23 cellular contexts compared by ENCODE assay signal in genomic region chr1:8599813-8600212, GRCh38.
DNase-seq lines count a peak whose midpoint lies in the region; ATAC-seq and TF ChIP-seq lines count a peak whose summit lies in the region.
"Had no signal": no experiment of that assay in that cellular context is flagged by ENCODE, and none has a peak within 500 bp of the region (broad histone marks: within the 10 kb centered on the region; RNA-seq: fewer than 3 reads in every experiment).

No MANE protein-coding gene starts in this region.

- H2AFZ ChIP-seq in MM.1S (ENCODE audit: low read length) = no peak overlapping the region

- POLR2A ChIA-PET in activated CD8-positive, alpha-beta T cell treated with anti-CD3 and anti-CD28 coated beads, Interleukin-2, amount 10 ng/mL, durations not matched to agents 7 days and 5 days (lab: Charles Lee) = no interaction called here

- peak overlapping the region; percentile 10 for H3K27ac Mint-ChIP-seq in mesothelial cell of epicardium
- H3K27ac Mint-ChIP-seq in activated CD8-positive, alpha-beta T cell treated with anti-CD3 and anti-CD28 coated beads, Interleukin-2, amount 10 ng/mL, durations not matched to agents 7 days and 5 days = no peak overlapping the region

- no peaks in the 10 kb centered on the region for H4K20me1 ChIP-seq in MM.1S (ENCODE audit: insufficient read depth, low read length)

- no peak overlapping the region for H3K4me3 ChIP-seq in heart right ventricle
- no peak overlapping the region for H3K4me3 ChIP-seq in subcutaneous abdominal adipose tissue (ENCODE audit: low read depth in 1 of 5, low read length in 5 of 5)
- H3K4me3 ChIP-seq in MM.1S (ENCODE audit: low read length) = no peak overlapping the region
- H3K4me3 ChIP-seq: BLaER1, testis had no signal

- H3K79me2 ChIP-seq in MM.1S (ENCODE audit: low read length) = peaks cover 56% of the 10 kb centered on the region

- H3K27me3 Mint-ChIP-seq in mesothelial cell of epicardium (ENCODE audit: low read depth) = no peaks in the 10 kb centered on the region
- H3K27me3 Mint-ChIP-seq in activated CD8-positive, alpha-beta T cell treated with anti-CD3 and anti-CD28 coated beads, Interleukin-2, amount 10 ng/mL, durations not matched to agents 7 days and 5 days (ENCODE audit: low read depth) = no peaks in the 10 kb centered on the region
- H3K27me3 Mint-ChIP-seq: T-helper 17 cell had no signal

- no peak overlapping the region for H3K4me3 Mint-ChIP-seq in mesothelial cell of epicardium
- no peak overlapping the region for H3K4me3 Mint-ChIP-seq in activated CD8-positive, alpha-beta T cell treated with anti-CD3 and anti-CD28 coated beads, Interleukin-2, amount 10 ng/mL, durations not matched to agents 7 days and 5 days
- H3K4me3 Mint-ChIP-seq: T-helper 17 cell had no signal

- peak overlapping the region in 7 of 10 donors; percentile 1 to 81 (median 38) for H3K27ac ChIP-seq in heart right ventricle
- peak overlapping the region; percentile 51 for H3K27ac ChIP-seq in subcutaneous abdominal adipose tissue (ENCODE audit: low read depth, low read length)
- no peak overlapping the region for H3K27ac ChIP-seq in MM.1S (ENCODE audit: low read length)
- H3K27ac ChIP-seq: BLaER1 had no signal

- H3K4me1 Mint-ChIP-seq in mesothelial cell of epicardium = peaks cover 45% of the 10 kb centered on the region
- H3K4me1 Mint-ChIP-seq in activated CD8-positive, alpha-beta T cell treated with anti-CD3 and anti-CD28 coated beads, Interleukin-2, amount 10 ng/mL, durations not matched to agents 7 days and 5 days (ENCODE audit: low read depth) = peaks cover 50% of the 10 kb centered on the region

- no peaks in the 10 kb centered on the region for H3K27me3 ChIP-seq in heart right ventricle
- H3K27me3 ChIP-seq in subcutaneous abdominal adipose tissue (ENCODE audit: control insufficient read depth in 5 of 5, insufficient read depth in 4 of 5, low read length in 5 of 5) = no peaks in the 10 kb centered on the region
- no peaks in the 10 kb centered on the region for H3K27me3 ChIP-seq in MM.1S (replicated peaks; ENCODE audit: insufficient read depth, low read length)
- H3K27me3 ChIP-seq: BLaER1, neutrophil, testis had no signal

- H3K36me3 Mint-ChIP-seq in mesothelial cell of epicardium = peaks cover 3% of the 10 kb centered on the region
- H3K36me3 Mint-ChIP-seq in activated CD8-positive, alpha-beta T cell treated with anti-CD3 and anti-CD28 coated beads, Interleukin-2, amount 10 ng/mL, durations not matched to agents 7 days and 5 days (ENCODE audit: low read depth) = peaks cover 9% of the 10 kb centered on the region

- DNase-seq in heart right ventricle (no peak), left ventricle myocardium superior (no peak), cerebellar cortex (ENCODE audit: low spot score) (peak; percentile 10), mesothelial cell of epicardium (ENCODE audit: low spot score in 2 of 2, unreplicated experiment in 2 of 2) (no peak), MM.1S (no peak), COLO829 (ENCODE audit: low spot score) (no peak)
- DNase-seq in activated CD8-positive, alpha-beta T cell treated with anti-CD3 and anti-CD28 coated beads, Interleukin-2, amount 10 ng/mL, durations not matched to agents 7 days and 5 days = no peak
- DNase-seq: activated CD4-positive, alpha-beta T cell treated with anti-CD3 and anti-CD28 coated beads, Interleukin-2, amount 50 U/mL, for 48 hours; activated naive CD4-positive, alpha-beta T cell; amygdala; erythroblast; foreskin melanocyte; kidney; NCI-H1417; NCI-H2171 treated with DMSO at 0.1 percent for 48 hours; NCI-H774; PC-3; stimulated activated CD4-positive, alpha-beta T cell treated with anti-CD3 and anti-CD28 coated beads, Interleukin-15, amount 100 ng/mL, for 24 hours; T-helper 17 cell; testis had no signal

- H3K4me2 ChIP-seq in MM.1S (ENCODE audit: low read depth, low read length) = no peak overlapping the region
- H3K4me2 ChIP-seq: BLaER1 had no signal

- intact Hi-C loops in heart right ventricle (cut with DNase I) (loop anchor here in 2 of 10 donors (5.0 kb wide), 2 partner anchors 38 to 42 kb away; no protein-coding TSS in a partner anchor), left ventricle myocardium superior (cut with micrococcal nuclease) (no loop called here)

- H3K9me3 Mint-ChIP-seq in mesothelial cell of epicardium = no peaks in the 10 kb centered on the region
- peaks cover 3% of the 10 kb centered on the region for H3K9me3 Mint-ChIP-seq in activated CD8-positive, alpha-beta T cell treated with anti-CD3 and anti-CD28 coated beads, Interleukin-2, amount 10 ng/mL, durations not matched to agents 7 days and 5 days (ENCODE audit: insufficient read depth)

- no peaks in the 10 kb centered on the region for H3K36me3 ChIP-seq in heart right ventricle
- H3K36me3 ChIP-seq in subcutaneous abdominal adipose tissue (ENCODE audit: control insufficient read depth in 5 of 5, insufficient read depth in 5 of 5, low read length in 5 of 5) = no peaks in the 10 kb centered on the region
- no peaks in the 10 kb centered on the region for H3K36me3 ChIP-seq in MM.1S (replicated peaks; ENCODE audit: insufficient read depth, low read length)
- H3K36me3 ChIP-seq: neutrophil had no signal

- no peaks in the 10 kb centered on the region for H3K9me2 ChIP-seq in MM.1S (replicated peaks; ENCODE audit: insufficient read depth, low read length)

- H3K4me1 ChIP-seq in heart right ventricle = peaks cover 3 to 69% (median 55%) of the 10 kb centered on the region in 9 donors
- peaks cover 4 to 32% (median 23%) of the 10 kb centered on the region in 5 donors for H3K4me1 ChIP-seq in subcutaneous abdominal adipose tissue (ENCODE audit: control insufficient read depth in 5 of 5, insufficient read depth in 5 of 5, low read length in 5 of 5)
- H3K4me1 ChIP-seq in MM.1S (ENCODE audit: low read length) = peaks cover 43% of the 10 kb centered on the region

- no peak overlapping the region for H3K9ac ChIP-seq in subcutaneous abdominal adipose tissue (ENCODE audit: low read length in 5 of 5)
- H3K9ac ChIP-seq in MM.1S (ENCODE audit: low read length) = no peak overlapping the region
- H3K9ac ChIP-seq: BLaER1 had no signal

- CTCF ChIA-PET in activated CD8-positive, alpha-beta T cell treated with anti-CD3 and anti-CD28 coated beads, Interleukin-2, amount 10 ng/mL, durations not matched to agents 7 days and 5 days (lab: Charles Lee) = interaction anchor here (0.7 to 1.6 kb wide), 2 partner anchors 39 to 70 kb away, joined by 3 to 4 read pairs; no protein-coding TSS in a partner anchor

- peaks cover 40% of the 10 kb centered on the region for H3F3A ChIP-seq in MM.1S (ENCODE audit: insufficient read depth, low read length)

- ATAC-seq in heart right ventricle = no peak
- ATAC-seq in left ventricle myocardium superior = no peak
- no peak for ATAC-seq in activated CD8-positive, alpha-beta T cell treated with anti-CD3 and anti-CD28 coated beads, Interleukin-2, amount 10 ng/mL, durations not matched to agents 7 days and 5 days
- ATAC-seq: PC-3, T-helper 17 cell had no signal

- H3K9me3 ChIP-seq in heart right ventricle (no peaks in the 10 kb centered on the region), subcutaneous abdominal adipose tissue (ENCODE audit: control insufficient read depth in 5 of 5, low read length in 5 of 5) (no peaks in the 10 kb centered on the region), MM.1S (replicated peaks; ENCODE audit: insufficient read depth, low read length) (no peaks in the 10 kb centered on the region)
- H3K9me3 ChIP-seq: neutrophil, testis had no signal

- TF ChIP-seq CTCF in heart right ventricle (IDR thresholded peaks at IDR 0.05) (no peak), mesothelial cell of epicardium (IDR thresholded peaks at IDR 0.05; ENCODE audit: unreplicated experiment) (no peak), MM.1S (IDR thresholded peaks at IDR 0.05; ENCODE audit: low read length) (no peak)

- WGBS in heart right ventricle, 2 donors = 84 to 85% methylated on average over 6 of the region's 6 CpGs
